ENCODE assay signal across 10 cellular contexts in the genomic region with DNA sequence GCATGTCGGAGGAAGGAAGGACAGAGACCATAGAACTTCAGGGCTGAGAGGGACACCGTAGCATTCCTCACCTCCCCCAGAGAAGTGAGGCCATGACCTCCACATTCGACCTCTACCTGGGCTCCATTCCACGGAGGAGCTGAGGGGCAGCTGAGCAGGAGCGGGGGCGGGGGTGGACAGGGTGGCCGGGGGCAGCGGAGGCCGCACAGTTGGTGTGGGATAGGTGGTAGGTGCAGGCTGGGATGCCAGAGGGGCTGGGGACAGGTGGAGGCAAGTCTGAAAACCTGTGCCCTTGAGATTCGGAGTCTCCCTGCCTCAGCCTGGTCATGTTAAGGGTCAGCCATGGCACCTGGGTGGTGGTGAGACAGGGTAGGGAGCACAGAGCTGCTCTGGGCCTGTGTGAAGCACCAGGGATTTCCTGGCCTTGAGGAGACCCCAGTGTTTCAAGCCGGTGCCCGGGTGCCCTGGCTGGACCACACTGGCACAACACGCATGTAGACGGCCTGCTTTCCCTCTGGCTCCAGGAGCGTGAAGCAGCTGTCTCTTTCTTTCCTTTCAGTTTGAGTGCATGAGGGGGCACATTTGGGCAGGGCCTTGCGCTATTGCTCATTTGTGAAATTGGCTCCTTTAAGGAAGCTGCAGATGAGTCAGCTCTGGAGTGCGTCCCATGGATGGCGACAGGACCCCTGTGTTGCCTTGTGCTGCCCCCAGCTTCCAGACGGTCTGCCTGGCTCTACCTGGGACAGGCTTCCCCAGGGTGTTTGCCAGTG. TPM values are rescaled to one million over a fixed set of nuclear protein-coding genes. Genes with fewer than 3 reads are reported as not detected.
DNase-seq lines count a peak whose midpoint lies in the region; ATAC-seq and TF ChIP-seq lines count a peak whose summit lies in the region.
"Had no signal": no experiment of that assay in that cellular context is flagged by ENCODE, and none has a peak within 500 bp of the region (broad histone marks: within the 10 kb centered on the region; RNA-seq: fewer than 3 reads in every experiment).

No MANE protein-coding gene starts in this region.

- peaks cover 17% of the 10 kb centered on the region for H3K9me3 Mint-ChIP-seq in neural crest cell

- peak overlapping the region in 1 of 2 donors; percentile 1 for H3K4me3 ChIP-seq in esophagus (ENCODE audit: low read depth in 1 of 2, low read length in 2 of 2)
- H3K4me3 ChIP-seq: GM12878 had no signal

- 47 to 60% methylated on average over 18 to 19 of the region's 19 CpGs for WGBS in esophagus, 2 donors

- H3K36me3 Mint-ChIP-seq in neural crest cell (ENCODE audit: low read depth): peaks cover 37% of the 10 kb centered on the region

- DNase-seq in AG08396 (ENCODE audit: low spot score) (peak; percentile 80), MV-4-11 (lab: John Stamatoyannopoulos, UW) (peak; percentile 9), neural crest cell (ENCODE audit: low read depth, low spot score) (no peak), OCI-M2 (lab: John Stamatoyannopoulos, UW; ENCODE audit: unreplicated experiment) (no peak), GF-D8 (lab: John Stamatoyannopoulos, UW) (no peak)
- no peak for DNase-seq in stimulated activated naive CD4-positive, alpha-beta T cell treated with Interleukin-2 at 50 U/mL for 16 hours (lab: John Stamatoyannopoulos, UW)
- DNase-seq: stimulated activated CD4-positive, alpha-beta T cell treated with anti-CD3 and anti-CD28 coated beads, Interleukin-4, amount 100 ng/mL, for 1 hour had no signal

- H3K27me3 ChIP-seq in esophagus (ENCODE audit: control insufficient read depth in 1 of 2, insufficient read depth in 2 of 2, low read length in 2 of 2): no peaks in the 10 kb centered on the region

- H3K27ac ChIP-seq in esophagus (ENCODE audit: low read depth in 2 of 2, low read length in 1 of 2): peak overlapping the region; percentile 55 to 76

- H3K27me3 Mint-ChIP-seq in neural crest cell (ENCODE audit: low read depth): no peaks in the 10 kb centered on the region

- H3K4me3 Mint-ChIP-seq in neural crest cell: no peak overlapping the region

- peaks cover 56% of the 10 kb centered on the region for H3K4me1 Mint-ChIP-seq in neural crest cell

- no peak for TF ChIP-seq CTCF in neural crest cell (conservative IDR thresholded peaks at IDR 0.05)

- H3K4me1 ChIP-seq in esophagus (ENCODE audit: control insufficient read depth in 2 of 2, insufficient read depth in 2 of 2, low read length in 1 of 2): peaks cover 32 to 54% of the 10 kb centered on the region in 2 donors

- H3K27ac Mint-ChIP-seq in neural crest cell (ENCODE audit: unreplicated experiment): peak overlapping the region; percentile 99

- peaks cover 12 to 23% of the 10 kb centered on the region in 2 donors for H3K36me3 ChIP-seq in esophagus (ENCODE audit: control insufficient read depth in 2 of 2, insufficient read depth in 2 of 2, low read length in 1 of 2)

- ATAC-seq in GM18909 (IDR thresholded peaks at IDR 0.05; ENCODE audit: poor library complexity, unreplicated experiment): no peak
- ATAC-seq: GM12878 had no signal

- peaks cover 2 to 3% of the 10 kb centered on the region in 2 donors for H3K9me3 ChIP-seq in esophagus (ENCODE audit: control insufficient read depth in 2 of 2, insufficient read depth in 1 of 2, low read depth in 1 of 2, low read length in 1 of 2)

RNA-seq across cellular contexts. Expression of a gene that starts 51.8 kb away (rescaled TPM):
- polyA plus RNA-seq in esophagus: 1 to 10 TPM; 1.0 to 1.2 TPM
- 2.7 and 2.9 TPM in 2 replicates for total RNA-seq in neural crest cell

RNA-seq across cellular contexts. Expression of a gene that starts 52.5 kb away (rescaled TPM):
- polyA plus RNA-seq in esophagus: 100 to 1,000 TPM; 273 to 353 TPM
- 371 and 389 TPM in 2 replicates for total RNA-seq in neural crest cell

RNA-seq across cellular contexts. Expression of a gene that starts 58.1 kb away (rescaled TPM):
- 10 to 100 TPM; 13.9 to 21.0 TPM for polyA plus RNA-seq in esophagus
- 150 and 158 TPM in 2 replicates for total RNA-seq in neural crest cell

Comparison
In these comparisons a context has a peak if more than half of its experiments do, and no peak if none do; other contexts are left out.
1. DNase-seq: peak in AG08396 (single experiment) and MV-4-11 (single experiment); none in neural crest cell (single experiment), OCI-M2 (single experiment), stimulated activated naive CD4-positive, alpha-beta T cell treated with Interleukin-2 at 50 U/mL for 16 hours (single experiment) and GF-D8 (single experiment).